ENCODE assay signal across 9 cellular contexts in genomic region chr1:82464362-82464931, GRCh38.
DNase-seq lines count a peak whose midpoint lies in the region; ATAC-seq and TF ChIP-seq lines count a peak whose summit lies in the region.
"Had no signal": no experiment of that assay in that cellular context is flagged by ENCODE, and none has a peak within 500 bp of the region (broad histone marks: within the 10 kb centered on the region; RNA-seq: fewer than 3 reads in every experiment).

No MANE protein-coding gene starts in this region.

- intact Hi-C loops in Calu3 (cut with micrococcal nuclease; ENCODE audit: unreplicated experiment): no loop called here

- H3K36me3 Mint-ChIP-seq in Calu3 (ENCODE audit: insufficient read depth, unreplicated experiment): no peaks in the 10 kb centered on the region
- H3K36me3 Mint-ChIP-seq: stimulated activated naive B cell treated with anti-CD40 and anti-IgM and Interleukin-4, amounts not matched to agents 10 μg/mL and 1 μg/mL and 100 μg/mL, for 72 hours had no signal

- no peak for TF ChIP-seq CTCF in Calu3 (IDR thresholded peaks at IDR 0.05; ENCODE audit: unreplicated experiment)

- H3K27ac Mint-ChIP-seq in Calu3 (ENCODE audit: unreplicated experiment): no peak overlapping the region
- H3K27ac Mint-ChIP-seq: stimulated activated naive B cell treated with anti-CD40 and anti-IgM and Interleukin-4, amounts not matched to agents 10 μg/mL and 1 μg/mL and 100 μg/mL, for 72 hours had no signal

- no peaks in the 10 kb centered on the region for H3K27me3 Mint-ChIP-seq in Calu3 (ENCODE audit: unreplicated experiment)
- H3K27me3 Mint-ChIP-seq: stimulated activated naive B cell treated with anti-CD40 and anti-IgM and Interleukin-4, amounts not matched to agents 10 μg/mL and 1 μg/mL and 100 μg/mL, for 72 hours had no signal

- no TSS peak for BruUV-seq in Calu3 (replicated peaks; lab: Mats Ljungman, UMichigan)

- CTCF ChIA-PET in Calu3 (lab: Charles Lee): no interaction called here

- no peak for ATAC-seq in HG02938 (IDR thresholded peaks at IDR 0.05; ENCODE audit: unreplicated experiment)
- ATAC-seq: stimulated activated naive B cell treated with anti-CD40 and anti-IgM and Interleukin-4, amounts not matched to agents 10 μg/mL and 1 μg/mL and 100 μg/mL, for 72 hours had no signal

- peak; percentile 1 for DNase-seq in Calu3
- DNase-seq in NCI-H2081 treated with DMSO at 0.1 percent for 48 hours (lab: John Stamatoyannopoulos, UW): peak; percentile 39
- peak; percentile 89 for DNase-seq in brain pericyte (ENCODE audit: low read depth, low spot score)
- DNase-seq in mucosa of gallbladder (ENCODE audit: low spot score): peak; percentile 60
- DNase-seq in NOMO-1 treated with DMSO at 0.1 percent for 48 hours (lab: John Stamatoyannopoulos, UW; ENCODE audit: unreplicated experiment): no peak
- no peak for DNase-seq in NOMO-1 (lab: John Stamatoyannopoulos, UW; ENCODE audit: unreplicated experiment in 2 of 2)
- DNase-seq in cerebellar nuclear complex (lab: John Stamatoyannopoulos, UW): no peak
- DNase-seq: stimulated activated naive B cell treated with anti-CD40 and anti-IgM and Interleukin-4, amounts not matched to agents 10 μg/mL and 1 μg/mL and 100 μg/mL, for 72 hours had no signal

- H3K4me3 Mint-ChIP-seq in Calu3 (ENCODE audit: low read depth, unreplicated experiment): no peak overlapping the region
- H3K4me3 Mint-ChIP-seq: stimulated activated naive B cell treated with anti-CD40 and anti-IgM and Interleukin-4, amounts not matched to agents 10 μg/mL and 1 μg/mL and 100 μg/mL, for 72 hours had no signal

- peaks cover 4% of the 10 kb centered on the region for H3K9me3 Mint-ChIP-seq in Calu3 (ENCODE audit: low read depth, unreplicated experiment)
- H3K9me3 Mint-ChIP-seq: stimulated activated naive B cell treated with anti-CD40 and anti-IgM and Interleukin-4, amounts not matched to agents 10 μg/mL and 1 μg/mL and 100 μg/mL, for 72 hours had no signal

- H3K4me1 Mint-ChIP-seq in Calu3 (ENCODE audit: low read depth, unreplicated experiment): no peaks in the 10 kb centered on the region

Comparison
In these comparisons a context has a peak if more than half of its experiments do, and no peak if none do; other contexts are left out.
1. DNase-seq: peak in Calu3 (single experiment), NCI-H2081 treated with DMSO at 0.1 percent for 48 hours (single experiment), brain pericyte (single experiment) and mucosa of gallbladder (single experiment); none in NOMO-1 treated with DMSO at 0.1 percent for 48 hours (single experiment), NOMO-1 (0 of 2) and cerebellar nuclear complex (0 of 2).